20 cellular contexts compared by ENCODE assay signal in genomic region chrX:54483946-54484345, GRCh38. TPM values are rescaled to one million over a fixed set of nuclear protein-coding genes. Genes with fewer than 3 reads are reported as not detected.
DNase-seq lines count a peak whose midpoint lies in the region; ATAC-seq and TF ChIP-seq lines count a peak whose summit lies in the region.
"Had no signal": no experiment of that assay in that cellular context is flagged by ENCODE, and none has a peak within 500 bp of the region (broad histone marks: within the 10 kb centered on the region; RNA-seq: fewer than 3 reads in every experiment).

No MANE protein-coding gene starts in this region.

- H3K27ac ChIP-seq in right cardiac atrium (ENCODE audit: low read length) (peak overlapping the region; percentile 54), trophoblast cell (ENCODE audit: low read depth, low read length) (no peak overlapping the region), vagina (peak overlapping the region; percentile 60)
- H3K27ac ChIP-seq: HL-60 had no signal

- 42% methylated on average over 9 of the region's 9 CpGs for WGBS in right cardiac atrium
- WGBS in trophoblast cell (ENCODE audit: extremely low coverage, insufficient coverage, insufficient read length): no CpG with 5 or more reads among the region's 9 CpGs

- H3K4me3 Mint-ChIP-seq in glutamatergic neuron (ENCODE audit: unreplicated experiment): peak overlapping the region; percentile 20
- H3K4me3 Mint-ChIP-seq: activated CD4-positive, alpha-beta memory T cell treated with anti-CD3 and anti-CD28 coated beads, Interleukin-2, amount 10 ng/mL, durations not matched to agents 7 days and 5 days; activated T-cell treated with anti-CD3 and anti-CD28 coated beads, Interleukin-2, amount 50 U/mL, for 4 hours had no signal

- intact Hi-C loops in right cardiac atrium (cut with DNase I) (no loop called here), left cardiac atrium (cut with DNase I) (no loop called here), vagina (cut with DNase I) (no loop called here)

- H2BK120ac ChIP-seq in trophoblast cell (ENCODE audit: insufficient read depth, low read length, poor library complexity): no peak overlapping the region

- H3K27ac Mint-ChIP-seq in glutamatergic neuron (ENCODE audit: unreplicated experiment): no peak overlapping the region
- H3K27ac Mint-ChIP-seq: activated CD4-positive, alpha-beta memory T cell treated with anti-CD3 and anti-CD28 coated beads, Interleukin-2, amount 10 ng/mL, durations not matched to agents 7 days and 5 days; CD4-positive, CD25-positive, alpha-beta regulatory T cell had no signal

- H3K9me3 ChIP-seq in right cardiac atrium (ENCODE audit: control insufficient read depth, low read length): no peaks in the 10 kb centered on the region
- no peaks in the 10 kb centered on the region for H3K9me3 ChIP-seq in trophoblast cell (ENCODE audit: insufficient read depth, low read depth, low read length)
- no peaks in the 10 kb centered on the region for H3K9me3 ChIP-seq in vagina
- H3K9me3 ChIP-seq: spleen had no signal

- peak overlapping the region; percentile 50 for H4K91ac ChIP-seq in trophoblast cell (ENCODE audit: low read depth, low read length)

- H3K4me3 ChIP-seq in right cardiac atrium (ENCODE audit: low read length) (no peak overlapping the region), trophoblast cell (ENCODE audit: low read depth, low read length) (no peak overlapping the region), vagina (no peak overlapping the region)

- H4K8ac ChIP-seq in trophoblast cell (ENCODE audit: low read depth, low read length): no peak overlapping the region

- H3K27me3 ChIP-seq in right cardiac atrium (ENCODE audit: control insufficient read depth, insufficient read depth) (no peaks in the 10 kb centered on the region), trophoblast cell (ENCODE audit: insufficient read depth, low read length) (no peaks in the 10 kb centered on the region), vagina (no peaks in the 10 kb centered on the region)
- H3K27me3 ChIP-seq: spleen had no signal

- no peak overlapping the region for H3K23ac ChIP-seq in trophoblast cell (ENCODE audit: low read length)

- peaks cover 5% of the 10 kb centered on the region for H3K9me3 Mint-ChIP-seq in glutamatergic neuron (ENCODE audit: unreplicated experiment)
- H3K9me3 Mint-ChIP-seq: activated CD4-positive, alpha-beta memory T cell treated with anti-CD3 and anti-CD28 coated beads, Interleukin-2, amount 10 ng/mL, durations not matched to agents 7 days and 5 days; activated T-cell treated with anti-CD3 and anti-CD28 coated beads, Interleukin-2, amount 50 U/mL, for 4 hours had no signal

- no peak overlapping the region for H3K18ac ChIP-seq in trophoblast cell (ENCODE audit: low read length)

- no peak overlapping the region for H3K14ac ChIP-seq in trophoblast cell (ENCODE audit: low read length)

- peaks cover 11% of the 10 kb centered on the region for H3K4me1 ChIP-seq in right cardiac atrium (ENCODE audit: control insufficient read depth, insufficient read depth, low read length)
- H3K4me1 ChIP-seq in trophoblast cell (ENCODE audit: control insufficient read depth in 1 of 2, insufficient read depth in 2 of 2, low read length in 2 of 2): peaks cover 23 to 32% of the 10 kb centered on the region in 2 experiments
- H3K4me1 ChIP-seq in vagina: peaks cover 25% of the 10 kb centered on the region

- ATAC-seq in right cardiac atrium (no peak), left cardiac atrium (no peak), GM18873 (IDR thresholded peaks at IDR 0.05; ENCODE audit: low FRiP score, unreplicated experiment) (no peak)
- ATAC-seq: activated T-cell treated with anti-CD3 and anti-CD28 coated beads, Interleukin-2, amount 50 U/mL, for 4 hours had no signal

- peaks cover 11% of the 10 kb centered on the region for H3K4me1 Mint-ChIP-seq in glutamatergic neuron (ENCODE audit: low read depth, unreplicated experiment)
- H3K4me1 Mint-ChIP-seq: activated CD4-positive, alpha-beta memory T cell treated with anti-CD3 and anti-CD28 coated beads, Interleukin-2, amount 10 ng/mL, durations not matched to agents 7 days and 5 days; CD4-positive, CD25-positive, alpha-beta regulatory T cell had no signal

- H3K4me2 ChIP-seq in trophoblast cell (ENCODE audit: low read length): no peak overlapping the region

- H4K12ac ChIP-seq in trophoblast cell (ENCODE audit: low read depth, low read length): no peak overlapping the region

- H2BK12ac ChIP-seq in trophoblast cell (ENCODE audit: low read length): no peak overlapping the region

- peak in 1 of 3 donors; percentile 47 for DNase-seq in right cardiac atrium
- no peak for DNase-seq in left cardiac atrium
- DNase-seq in glutamatergic neuron: no peak
- no peak for DNase-seq in trophoblast cell
- no peak for DNase-seq in vagina (ENCODE audit: extremely low spot score in 2 of 2)
- no peak for DNase-seq in NCI-H2196 (lab: John Stamatoyannopoulos, UW; ENCODE audit: unreplicated experiment)
- DNase-seq in T-helper 2 cell: no peak
- DNase-seq: activated CD4-positive, alpha-beta memory T cell treated with anti-CD3 and anti-CD28 coated beads, Interleukin-2, amount 10 ng/mL, durations not matched to agents 7 days and 5 days; activated T-cell treated with anti-CD3 and anti-CD28 coated beads, Interleukin-2, amount 50 U/mL, for 4 hours; CD4-positive, CD25-positive, alpha-beta regulatory T cell; cerebellar nuclear complex; DND-41; KBM-7; NCI-H1092 treated with DMSO at 0.1 percent for 48 hours; NCI-H774; spleen; stimulated activated naive CD4-positive, alpha-beta T cell treated with Interleukin-2 at 50 U/mL for 16 hours; SW 1271 had no signal

- no peaks in the 10 kb centered on the region for H3K36me3 Mint-ChIP-seq in glutamatergic neuron (ENCODE audit: unreplicated experiment)
- H3K36me3 Mint-ChIP-seq: CD4-positive, CD25-positive, alpha-beta regulatory T cell had no signal

- TF ChIP-seq POLR2A in vagina (IDR thresholded peaks at IDR 0.05): no peak

- H3K79me2 ChIP-seq in trophoblast cell (ENCODE audit: control insufficient read depth, insufficient read depth, low read length, poor library complexity): no peaks in the 10 kb centered on the region

- TF ChIP-seq CTCF in glutamatergic neuron (IDR thresholded peaks at IDR 0.05; ENCODE audit: partially characterized antibody, unreplicated experiment) (no peak), vagina (IDR thresholded peaks at IDR 0.05) (no peak)

- H3K27me3 Mint-ChIP-seq in glutamatergic neuron (ENCODE audit: unreplicated experiment): peaks cover 3% of the 10 kb centered on the region
- H3K27me3 Mint-ChIP-seq: activated CD4-positive, alpha-beta memory T cell treated with anti-CD3 and anti-CD28 coated beads, Interleukin-2, amount 10 ng/mL, durations not matched to agents 7 days and 5 days; CD4-positive, CD25-positive, alpha-beta regulatory T cell had no signal

- no peak overlapping the region for H3K9ac ChIP-seq in trophoblast cell (ENCODE audit: low read length)

- no peak overlapping the region for H2AK5ac ChIP-seq in trophoblast cell (ENCODE audit: low read length)

- no peak overlapping the region for H2BK5ac ChIP-seq in trophoblast cell (ENCODE audit: low read depth, low read length, poor library complexity)

- no peaks in the 10 kb centered on the region for H3K36me3 ChIP-seq in trophoblast cell (ENCODE audit: control insufficient read depth in 1 of 2, insufficient read depth in 2 of 2, low read length in 2 of 2)
- no peaks in the 10 kb centered on the region for H3K36me3 ChIP-seq in vagina
- H3K36me3 ChIP-seq: spleen had no signal

- H3K4ac ChIP-seq in trophoblast cell (ENCODE audit: low read depth, low read length): no peak overlapping the region

- H3K79me1 ChIP-seq in trophoblast cell (ENCODE audit: low read length): peaks cover 10% of the 10 kb centered on the region

- H2AFZ ChIP-seq in trophoblast cell (ENCODE audit: insufficient read depth, low read length, poor library complexity): no peak overlapping the region

RNA-seq across cellular contexts. Expression of gene FGD1, which starts 12.1 kb away (rescaled TPM):
- total RNA-seq in right cardiac atrium (1 to 10 TPM; 6.3 to 6.7 (median 6.5) TPM), left cardiac atrium (1 to 10 TPM; 4.6 to 5.3 TPM), glutamatergic neuron (ENCODE audit: unreplicated experiment) (18.8 TPM), vagina (8.1 TPM)
- polyA plus RNA-seq in right cardiac atrium: 5.0 TPM
- polyA plus RNA-seq in trophoblast cell (2013): 14.1 and 15.3 TPM in 2 replicates
- total RNA-seq: CD4-positive, CD25-positive, alpha-beta regulatory T cell had no signal

RNA-seq across cellular contexts. Expression of gene TSR2, which starts 43.7 kb away (rescaled TPM):
- total RNA-seq in right cardiac atrium: 10 to 100 TPM; 31.8 to 39.8 (median 38.5) TPM
- polyA plus RNA-seq in right cardiac atrium: 42.3 TPM
- 10 to 100 TPM; 34.6 to 41.3 TPM for total RNA-seq in left cardiac atrium
- total RNA-seq in glutamatergic neuron (ENCODE audit: unreplicated experiment): 32.0 TPM
- polyA plus RNA-seq in trophoblast cell (2013): 21.6 and 22.9 TPM in 2 replicates
- 14.7 TPM for total RNA-seq in vagina

RNA-seq across cellular contexts. Expression of gene GNL3L, which starts 46.1 kb away (rescaled TPM):
- total RNA-seq in right cardiac atrium (10 to 100 TPM; 22.3 to 28.0 (median 23.9) TPM), left cardiac atrium (10 to 100 TPM; 20.5 to 26.4 TPM), glutamatergic neuron (ENCODE audit: unreplicated experiment) (29.2 TPM), vagina (25.3 TPM)
- 10.0 TPM for polyA plus RNA-seq in right cardiac atrium
- 15.0 and 17.0 TPM in 2 replicates for polyA plus RNA-seq in trophoblast cell (2013)
